1 cellular context compared by ENCODE assay signal in genomic region chr20:53853451-53853713, GRCh38.
TF ChIP-seq lines count a peak whose summit lies in the region.

No MANE protein-coding gene starts in this region.

TF ChIP-seq in H1, 55 proteins besides CTCF, POLR2A, EP300 and RAD21 (continued from another document):
- TF ChIP-seq ASH2L (IDR thresholded peaks at IDR 0.05; ENCODE audit: low read length): no peak
- no peak for TF ChIP-seq CEBPB (IDR thresholded peaks at IDR 0.05; ENCODE audit: low read depth, low read length)
- no peak for TF ChIP-seq YY1 (IDR thresholded peaks at IDR 0.05; ENCODE audit: low read depth, low read length)
- no peak for TF ChIP-seq HDAC6 (IDR thresholded peaks at IDR 0.05; ENCODE audit: low read depth, low read length)
- no peak for TF ChIP-seq BCL11A (IDR thresholded peaks at IDR 0.05; ENCODE audit: low read depth in 2 of 2, low read length in 2 of 2)
- TF ChIP-seq, protein P1, sequence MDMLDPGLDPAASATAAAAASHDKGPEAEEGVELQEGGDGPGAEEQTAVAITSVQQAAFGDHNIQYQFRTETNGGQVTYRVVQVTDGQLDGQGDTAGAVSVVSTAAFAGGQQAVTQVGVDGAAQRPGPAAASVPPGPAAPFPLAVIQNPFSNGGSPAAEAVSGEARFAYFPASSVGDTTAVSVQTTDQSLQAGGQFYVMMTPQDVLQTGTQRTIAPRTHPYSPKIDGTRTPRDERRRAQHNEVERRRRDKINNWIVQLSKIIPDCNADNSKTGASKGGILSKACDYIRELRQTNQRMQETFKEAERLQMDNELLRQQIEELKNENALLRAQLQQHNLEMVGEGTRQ (IDR thresholded peaks at IDR 0.05; ENCODE audit: low read length): no peak
- TF ChIP-seq SIN3A (conservative IDR thresholded peaks at IDR 0.05 in 1 of 2, IDR thresholded peaks at IDR 0.05 in 1 of 2; ENCODE audit: low read depth in 1 of 2, low read length in 2 of 2): no peak
- no peak for TF ChIP-seq SP1 (IDR thresholded peaks at IDR 0.05; ENCODE audit: low read depth, low read length)
- TF ChIP-seq KDM1A (IDR thresholded peaks at IDR 0.05; ENCODE audit: borderline replicate concordance, low read length): no peak
- TF ChIP-seq SP4 (IDR thresholded peaks at IDR 0.05; ENCODE audit: low read length): no peak
- no peak for TF ChIP-seq SRF (IDR thresholded peaks at IDR 0.05; ENCODE audit: low read depth, low read length)
